ENCODE assay signal across 1 cellular context in the genomic region with DNA sequence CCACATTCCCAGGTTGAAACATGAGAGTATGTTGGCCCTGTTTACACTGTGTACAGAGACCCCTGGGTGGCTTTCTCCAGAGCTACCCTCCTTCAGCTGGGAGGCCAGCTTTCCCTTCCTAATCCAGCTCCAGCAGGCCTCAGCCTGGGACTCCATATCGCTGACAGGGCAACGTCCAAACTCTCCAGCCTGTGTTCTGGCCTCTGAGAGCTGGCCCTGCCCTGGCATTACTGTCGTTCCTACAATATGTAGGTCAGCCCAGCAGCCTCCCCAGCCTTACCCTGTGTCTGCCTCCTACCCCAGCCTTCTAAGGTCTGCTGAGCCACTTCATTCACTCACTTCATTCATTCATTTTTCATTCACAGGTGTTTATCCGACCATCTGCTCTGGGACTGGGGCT.
TF ChIP-seq lines count a peak whose summit lies in the region.

No MANE protein-coding gene starts in this region.

TF ChIP-seq in HepG2, 621 proteins besides CTCF, POLR2A, EP300 and RAD21 (continued from another document and continues in another):
- TF ChIP-seq, protein P1, sequence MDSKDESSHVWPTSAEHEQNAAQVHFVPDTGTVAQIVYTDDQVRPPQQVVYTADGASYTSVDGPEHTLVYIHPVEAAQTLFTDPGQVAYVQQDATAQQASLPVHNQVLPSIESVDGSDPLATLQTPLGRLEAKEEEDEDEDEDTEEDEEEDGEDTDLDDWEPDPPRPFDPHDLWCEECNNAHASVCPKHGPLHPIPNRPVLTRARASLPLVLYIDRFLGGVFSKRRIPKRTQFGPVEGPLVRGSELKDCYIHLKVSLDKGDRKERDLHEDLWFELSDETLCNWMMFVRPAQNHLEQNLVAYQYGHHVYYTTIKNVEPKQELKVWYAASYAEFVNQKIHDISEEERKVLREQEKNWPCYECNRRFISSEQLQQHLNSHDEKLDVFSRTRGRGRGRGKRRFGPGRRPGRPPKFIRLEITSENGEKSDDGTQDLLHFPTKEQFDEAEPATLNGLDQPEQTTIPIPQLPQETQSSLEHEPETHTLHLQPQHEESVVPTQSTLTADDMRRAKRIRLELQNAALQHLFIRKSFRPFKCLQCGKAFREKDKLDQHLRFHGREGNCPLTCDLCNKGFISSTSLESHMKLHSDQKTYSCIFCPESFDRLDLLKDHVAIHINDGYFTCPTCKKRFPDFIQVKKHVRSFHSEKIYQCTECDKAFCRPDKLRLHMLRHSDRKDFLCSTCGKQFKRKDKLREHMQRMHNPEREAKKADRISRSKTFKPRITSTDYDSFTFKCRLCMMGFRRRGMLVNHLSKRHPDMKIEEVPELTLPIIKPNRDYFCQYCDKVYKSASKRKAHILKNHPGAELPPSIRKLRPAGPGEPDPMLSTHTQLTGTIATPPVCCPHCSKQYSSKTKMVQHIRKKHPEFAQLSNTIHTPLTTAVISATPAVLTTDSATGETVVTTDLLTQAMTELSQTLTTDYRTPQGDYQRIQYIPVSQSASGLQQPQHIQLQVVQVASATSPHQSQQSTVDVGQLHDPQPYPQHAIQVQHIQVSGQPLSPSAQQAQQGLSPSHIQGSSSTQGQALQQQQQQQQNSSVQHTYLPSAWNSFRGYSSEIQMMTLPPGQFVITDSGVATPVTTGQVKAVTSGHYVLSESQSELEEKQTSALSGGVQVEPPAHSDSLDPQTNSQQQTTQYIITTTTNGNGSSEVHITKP (CRISPR knock-in tag; IDR thresholded peaks at IDR 0.05; ENCODE audit: low read depth): no peak
- TF ChIP-seq MAFK (conservative IDR thresholded peaks at IDR 0.05 in 1 of 2, IDR thresholded peaks at IDR 0.05 in 1 of 2; ENCODE audit: low read length in 2 of 2) (peak in 1 of 2 experiments; percentile 72; a peak in 3 of 4 replicates), CEBPB (IDR thresholded peaks at IDR 0.05; ENCODE audit: borderline replicate concordance, low read depth, low read length) (no peak), ZNF12 (CRISPR knock-in tag; IDR thresholded peaks at IDR 0.05) (no peak), SOX5 (CRISPR knock-in tag; IDR thresholded peaks at IDR 0.05; ENCODE audit: borderline replicate concordance) (no peak), ZNF224 (CRISPR knock-in tag; IDR thresholded peaks at IDR 0.05) (no peak), ZNF530 (CRISPR knock-in tag; IDR thresholded peaks at IDR 0.05; ENCODE audit: low read depth) (no peak), ZNF33A (CRISPR knock-in tag; IDR thresholded peaks at IDR 0.05; ENCODE audit: borderline replicate concordance) (no peak), HDAC2 (CRISPR knock-in tag; IDR thresholded peaks at IDR 0.05) (no peak), ZSCAN20 (CRISPR knock-in tag; IDR thresholded peaks at IDR 0.05; ENCODE audit: borderline replicate concordance) (no peak), MBD4 (IDR thresholded peaks at IDR 0.05; ENCODE audit: borderline replicate concordance, low read length) (no peak), ZBTB20 (CRISPR knock-in tag; IDR thresholded peaks at IDR 0.05; ENCODE audit: borderline replicate concordance, low read depth) (no peak), CBFB (CRISPR knock-in tag; IDR thresholded peaks at IDR 0.05) (no peak), ZNF746 (CRISPR knock-in tag; IDR thresholded peaks at IDR 0.05) (no peak), ZFP36 (IDR thresholded peaks at IDR 0.05; ENCODE audit: borderline replicate concordance, low read depth, low read length, partially characterized antibody) (no peak), RBM22 (optimal IDR thresholded peaks at IDR 0.05; ENCODE audit: low read length) (no peak), ZNF788 (CRISPR knock-in tag; IDR thresholded peaks at IDR 0.05; ENCODE audit: borderline replicate concordance) (no peak; the same call in 1 of the 2 replicates), MAFF (IDR thresholded peaks at IDR 0.05; ENCODE audit: low read depth, low read length) (peak; percentile 44; the same call in 1 of the 2 replicates), PHF8 (CRISPR knock-in tag; IDR thresholded peaks at IDR 0.05) (peak; percentile 28; the same call in 1 of the 2 replicates), KAT8 (CRISPR knock-in tag; IDR thresholded peaks at IDR 0.05) (no peak), SIN3B (IDR thresholded peaks at IDR 0.05; ENCODE audit: low read length) (no peak), BHLHE40 (IDR thresholded peaks at IDR 0.05; ENCODE audit: low read length) (no peak), ZNF644 (CRISPR knock-in tag; IDR thresholded peaks at IDR 0.05; ENCODE audit: low read depth) (no peak), NFRKB (IDR thresholded peaks at IDR 0.05) (no peak), GTF2F1 (IDR thresholded peaks at IDR 0.05; ENCODE audit: low read length) (no peak), ZNF326 (CRISPR knock-in tag; IDR thresholded peaks at IDR 0.05; ENCODE audit: borderline replicate concordance) (no peak), KLF16 (CRISPR knock-in tag; IDR thresholded peaks at IDR 0.05) (no peak), ZNF496 (CRISPR knock-in tag; IDR thresholded peaks at IDR 0.05; ENCODE audit: insufficient replicate concordance) (no peak), RXRA (CRISPR knock-in tag; IDR thresholded peaks at IDR 0.05) (0 out of 2 replicates have a peak, but pooled peaks have one; percentile 26), ZC3H4 (CRISPR knock-in tag; IDR thresholded peaks at IDR 0.05; ENCODE audit: borderline replicate concordance) (no peak), SIX1 (CRISPR knock-in tag; IDR thresholded peaks at IDR 0.05; ENCODE audit: borderline replicate concordance) (0 out of 2 replicates have a peak, but pooled peaks have one; percentile 6), ZNF333 (CRISPR knock-in tag; IDR thresholded peaks at IDR 0.05; ENCODE audit: borderline replicate concordance) (no peak), ZMYM3 (CRISPR knock-in tag; IDR thresholded peaks at IDR 0.05) (peak; percentile 72; the same call in 1 of the 2 replicates), ZFY (CRISPR knock-in tag; IDR thresholded peaks at IDR 0.05) (peak; percentile 31; the same call in 1 of the 2 replicates), ZNF773 (CRISPR knock-in tag; IDR thresholded peaks at IDR 0.05; ENCODE audit: borderline replicate concordance) (no peak), CCDC6 (CRISPR knock-in tag; IDR thresholded peaks at IDR 0.05) (no peak), ZNF256 (CRISPR knock-in tag; conservative IDR thresholded peaks at IDR 0.05) (no peak), SAP130 (CRISPR knock-in tag; IDR thresholded peaks at IDR 0.05; ENCODE audit: low read depth) (0 out of 2 replicates have a peak, but pooled peaks have one; percentile 23), ZNF501 (CRISPR knock-in tag; IDR thresholded peaks at IDR 0.05) (no peak), HIVEP1 (CRISPR knock-in tag; IDR thresholded peaks at IDR 0.05) (no peak), TOE1 (CRISPR knock-in tag; IDR thresholded peaks at IDR 0.05) (no peak)
- TF ChIP-seq, protein P2, sequence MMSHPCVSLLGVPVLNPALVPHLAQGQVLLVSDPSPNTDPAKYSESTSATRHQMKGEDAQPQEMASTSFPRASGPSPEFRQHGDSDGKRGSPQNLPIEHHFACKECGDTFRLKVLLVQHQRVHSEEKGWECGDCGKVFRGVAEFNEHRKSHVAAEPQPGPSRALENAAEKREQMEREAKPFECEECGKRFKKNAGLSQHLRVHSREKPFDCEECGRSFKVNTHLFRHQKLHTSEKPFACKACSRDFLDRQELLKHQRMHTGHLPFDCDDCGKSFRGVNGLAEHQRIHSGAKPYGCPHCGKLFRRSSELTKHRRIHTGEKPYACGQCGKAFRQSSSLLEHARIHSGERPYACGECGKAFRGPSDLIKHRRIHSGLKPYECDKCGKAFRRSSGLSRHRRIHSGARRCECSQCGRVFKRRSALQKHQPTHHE (CRISPR knock-in tag; IDR thresholded peaks at IDR 0.05; ENCODE audit: borderline replicate concordance): no peak
- TF ChIP-seq, protein P3, sequence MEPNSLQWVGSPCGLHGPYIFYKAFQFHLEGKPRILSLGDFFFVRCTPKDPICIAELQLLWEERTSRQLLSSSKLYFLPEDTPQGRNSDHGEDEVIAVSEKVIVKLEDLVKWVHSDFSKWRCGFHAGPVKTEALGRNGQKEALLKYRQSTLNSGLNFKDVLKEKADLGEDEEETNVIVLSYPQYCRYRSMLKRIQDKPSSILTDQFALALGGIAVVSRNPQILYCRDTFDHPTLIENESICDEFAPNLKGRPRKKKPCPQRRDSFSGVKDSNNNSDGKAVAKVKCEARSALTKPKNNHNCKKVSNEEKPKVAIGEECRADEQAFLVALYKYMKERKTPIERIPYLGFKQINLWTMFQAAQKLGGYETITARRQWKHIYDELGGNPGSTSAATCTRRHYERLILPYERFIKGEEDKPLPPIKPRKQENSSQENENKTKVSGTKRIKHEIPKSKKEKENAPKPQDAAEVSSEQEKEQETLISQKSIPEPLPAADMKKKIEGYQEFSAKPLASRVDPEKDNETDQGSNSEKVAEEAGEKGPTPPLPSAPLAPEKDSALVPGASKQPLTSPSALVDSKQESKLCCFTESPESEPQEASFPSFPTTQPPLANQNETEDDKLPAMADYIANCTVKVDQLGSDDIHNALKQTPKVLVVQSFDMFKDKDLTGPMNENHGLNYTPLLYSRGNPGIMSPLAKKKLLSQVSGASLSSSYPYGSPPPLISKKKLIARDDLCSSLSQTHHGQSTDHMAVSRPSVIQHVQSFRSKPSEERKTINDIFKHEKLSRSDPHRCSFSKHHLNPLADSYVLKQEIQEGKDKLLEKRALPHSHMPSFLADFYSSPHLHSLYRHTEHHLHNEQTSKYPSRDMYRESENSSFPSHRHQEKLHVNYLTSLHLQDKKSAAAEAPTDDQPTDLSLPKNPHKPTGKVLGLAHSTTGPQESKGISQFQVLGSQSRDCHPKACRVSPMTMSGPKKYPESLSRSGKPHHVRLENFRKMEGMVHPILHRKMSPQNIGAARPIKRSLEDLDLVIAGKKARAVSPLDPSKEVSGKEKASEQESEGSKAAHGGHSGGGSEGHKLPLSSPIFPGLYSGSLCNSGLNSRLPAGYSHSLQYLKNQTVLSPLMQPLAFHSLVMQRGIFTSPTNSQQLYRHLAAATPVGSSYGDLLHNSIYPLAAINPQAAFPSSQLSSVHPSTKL (CRISPR knock-in tag; IDR thresholded peaks at IDR 0.05): no peak
- TF ChIP-seq, protein P4, sequence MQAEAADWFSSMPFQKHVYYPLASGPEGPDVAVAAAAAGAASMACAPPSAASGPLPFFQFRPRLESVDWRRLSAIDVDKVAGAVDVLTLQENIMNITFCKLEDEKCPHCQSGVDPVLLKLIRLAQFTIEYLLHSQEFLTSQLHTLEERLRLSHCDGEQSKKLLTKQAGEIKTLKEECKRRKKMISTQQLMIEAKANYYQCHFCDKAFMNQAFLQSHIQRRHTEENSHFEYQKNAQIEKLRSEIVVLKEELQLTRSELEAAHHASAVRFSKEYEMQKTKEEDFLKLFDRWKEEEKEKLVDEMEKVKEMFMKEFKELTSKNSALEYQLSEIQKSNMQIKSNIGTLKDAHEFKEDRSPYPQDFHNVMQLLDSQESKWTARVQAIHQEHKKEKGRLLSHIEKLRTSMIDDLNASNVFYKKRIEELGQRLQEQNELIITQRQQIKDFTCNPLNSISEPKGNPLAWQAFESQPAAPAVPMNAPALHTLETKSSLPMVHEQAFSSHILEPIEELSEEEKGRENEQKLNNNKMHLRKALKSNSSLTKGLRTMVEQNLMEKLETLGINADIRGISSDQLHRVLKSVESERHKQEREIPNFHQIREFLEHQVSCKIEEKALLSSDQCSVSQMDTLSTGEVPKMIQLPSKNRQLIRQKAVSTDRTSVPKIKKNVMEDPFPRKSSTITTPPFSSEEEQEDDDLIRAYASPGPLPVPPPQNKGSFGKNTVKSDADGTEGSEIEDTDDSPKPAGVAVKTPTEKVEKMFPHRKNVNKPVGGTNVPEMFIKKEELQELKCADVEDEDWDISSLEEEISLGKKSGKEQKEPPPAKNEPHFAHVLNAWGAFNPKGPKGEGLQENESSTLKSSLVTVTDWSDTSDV (CRISPR knock-in tag; IDR thresholded peaks at IDR 0.05): no peak
- TF ChIP-seq, protein P5, sequence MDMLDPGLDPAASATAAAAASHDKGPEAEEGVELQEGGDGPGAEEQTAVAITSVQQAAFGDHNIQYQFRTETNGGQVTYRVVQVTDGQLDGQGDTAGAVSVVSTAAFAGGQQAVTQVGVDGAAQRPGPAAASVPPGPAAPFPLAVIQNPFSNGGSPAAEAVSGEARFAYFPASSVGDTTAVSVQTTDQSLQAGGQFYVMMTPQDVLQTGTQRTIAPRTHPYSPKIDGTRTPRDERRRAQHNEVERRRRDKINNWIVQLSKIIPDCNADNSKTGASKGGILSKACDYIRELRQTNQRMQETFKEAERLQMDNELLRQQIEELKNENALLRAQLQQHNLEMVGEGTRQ (IDR thresholded peaks at IDR 0.05; ENCODE audit: low read depth, low read length): no peak
- TF ChIP-seq, protein P5 (CRISPR knock-in tag; IDR thresholded peaks at IDR 0.05; ENCODE audit: borderline replicate concordance): no peak
- TF ChIP-seq, protein P6, sequence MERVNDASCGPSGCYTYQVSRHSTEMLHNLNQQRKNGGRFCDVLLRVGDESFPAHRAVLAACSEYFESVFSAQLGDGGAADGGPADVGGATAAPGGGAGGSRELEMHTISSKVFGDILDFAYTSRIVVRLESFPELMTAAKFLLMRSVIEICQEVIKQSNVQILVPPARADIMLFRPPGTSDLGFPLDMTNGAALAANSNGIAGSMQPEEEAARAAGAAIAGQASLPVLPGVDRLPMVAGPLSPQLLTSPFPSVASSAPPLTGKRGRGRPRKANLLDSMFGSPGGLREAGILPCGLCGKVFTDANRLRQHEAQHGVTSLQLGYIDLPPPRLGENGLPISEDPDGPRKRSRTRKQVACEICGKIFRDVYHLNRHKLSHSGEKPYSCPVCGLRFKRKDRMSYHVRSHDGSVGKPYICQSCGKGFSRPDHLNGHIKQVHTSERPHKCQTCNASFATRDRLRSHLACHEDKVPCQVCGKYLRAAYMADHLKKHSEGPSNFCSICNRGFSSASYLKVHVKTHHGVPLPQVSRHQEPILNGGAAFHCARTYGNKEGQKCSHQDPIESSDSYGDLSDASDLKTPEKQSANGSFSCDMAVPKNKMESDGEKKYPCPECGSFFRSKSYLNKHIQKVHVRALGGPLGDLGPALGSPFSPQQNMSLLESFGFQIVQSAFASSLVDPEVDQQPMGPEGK (CRISPR knock-in tag; IDR thresholded peaks at IDR 0.05): 0 out of 2 replicates have a peak, but pooled peaks have one; percentile 17
- TF ChIP-seq, protein P7, sequence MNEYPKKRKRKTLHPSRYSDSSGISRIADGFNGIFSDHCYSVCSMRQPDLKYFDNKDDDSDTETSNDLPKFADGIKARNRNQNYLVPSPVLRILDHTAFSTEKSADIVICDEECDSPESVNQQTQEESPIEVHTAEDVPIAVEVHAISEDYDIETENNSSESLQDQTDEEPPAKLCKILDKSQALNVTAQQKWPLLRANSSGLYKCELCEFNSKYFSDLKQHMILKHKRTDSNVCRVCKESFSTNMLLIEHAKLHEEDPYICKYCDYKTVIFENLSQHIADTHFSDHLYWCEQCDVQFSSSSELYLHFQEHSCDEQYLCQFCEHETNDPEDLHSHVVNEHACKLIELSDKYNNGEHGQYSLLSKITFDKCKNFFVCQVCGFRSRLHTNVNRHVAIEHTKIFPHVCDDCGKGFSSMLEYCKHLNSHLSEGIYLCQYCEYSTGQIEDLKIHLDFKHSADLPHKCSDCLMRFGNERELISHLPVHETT (CRISPR knock-in tag; conservative IDR thresholded peaks at IDR 0.05): no peak
